10 cellular contexts compared by ENCODE assay signal in the genomic region with DNA sequence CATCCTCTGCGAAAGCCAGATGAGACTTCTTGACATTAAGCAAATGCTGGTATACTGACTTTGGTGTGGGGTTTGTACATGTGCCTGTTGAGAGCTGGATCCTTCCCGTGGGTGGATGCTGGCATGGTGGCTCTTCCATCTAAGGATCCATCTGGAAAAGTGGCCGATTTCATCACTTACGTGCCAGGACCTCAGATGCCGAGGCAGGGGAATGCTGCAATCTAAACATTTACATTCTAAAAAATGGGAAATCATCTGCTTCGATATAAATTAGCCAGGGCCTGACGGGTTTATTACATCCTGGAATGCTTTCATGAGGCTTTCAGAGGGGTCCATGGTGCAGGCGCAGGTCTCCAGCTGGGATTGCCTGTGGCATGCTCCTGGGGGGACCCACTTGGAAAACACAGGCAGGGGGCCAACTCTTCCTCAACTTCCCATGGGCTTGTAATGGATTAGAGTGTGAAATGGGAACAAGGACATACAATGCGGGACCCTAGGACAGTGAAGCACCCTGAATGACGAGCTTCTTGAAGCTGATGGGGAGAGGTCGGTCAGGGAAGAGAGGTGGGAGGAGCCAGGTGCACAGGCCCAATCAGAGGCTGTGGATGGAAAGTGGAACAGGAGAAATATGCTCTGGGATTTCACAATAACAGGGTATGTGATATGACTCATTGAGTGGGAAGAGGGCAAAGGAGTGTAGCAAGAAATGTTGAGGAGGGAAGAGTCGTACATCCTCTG.
DNase-seq lines count a peak whose midpoint lies in the region; TF ChIP-seq lines count a peak whose summit lies in the region.
"Had no signal": no experiment of that assay in that cellular context is flagged by ENCODE, and none has a peak within 500 bp of the region (broad histone marks: within the 10 kb centered on the region; RNA-seq: fewer than 3 reads in every experiment).

No MANE protein-coding gene starts in this region.

- no peak overlapping the region for H2BK5ac ChIP-seq in H9 (ENCODE audit: insufficient read length, low read length)

- H4K20me1 ChIP-seq in H9 (ENCODE audit: control insufficient read depth, insufficient read depth, insufficient read length) = no peaks in the 10 kb centered on the region

- no peak overlapping the region for H4K91ac ChIP-seq in H9 (ENCODE audit: insufficient read length, low read depth, low read length)

- no peaks in the 10 kb centered on the region; the same call in 1 of the 2 replicates for H3K27me3 ChIP-seq in H9 (ENCODE audit: insufficient read depth, low read length)

- H3K4me2 ChIP-seq in H9 (ENCODE audit: insufficient read depth, insufficient read length, low read length) = no peak overlapping the region

- H3K9ac ChIP-seq in H9 (ENCODE audit: extremely low read depth, insufficient read length, low read length) = no peak overlapping the region

- no peaks in the 10 kb centered on the region for H3K79me2 ChIP-seq in H9 (ENCODE audit: insufficient read depth, low read length)

- H2BK15ac ChIP-seq in H9 (ENCODE audit: low read depth, low read length) = no peak overlapping the region

- H3K23ac ChIP-seq in H9 (ENCODE audit: insufficient read length, low read depth, low read length) = no peak overlapping the region

- no peak overlapping the region for H4K5ac ChIP-seq in H9 (ENCODE audit: insufficient read length, low read depth, low read length)

- H2BK12ac ChIP-seq in H9 (ENCODE audit: insufficient read length, low read depth, low read length) = no peak overlapping the region

- H3K9me3 Mint-ChIP-seq in mesothelial cell of epicardium (no peaks in the 10 kb centered on the region), H9 (no peaks in the 10 kb centered on the region)

- H2BK20ac ChIP-seq in H9 (ENCODE audit: low read depth, low read length, poor library complexity, severe bottlenecking) = no peak overlapping the region

- H3K18ac ChIP-seq in H9 (ENCODE audit: insufficient read length, low read depth, low read length) = no peak overlapping the region

- H3K79me1 ChIP-seq in H9 (ENCODE audit: insufficient read depth, low read depth, low read length, poor library complexity, severe bottlenecking) = no peaks in the 10 kb centered on the region

- no peak overlapping the region for H3T11ph ChIP-seq in H9 (ENCODE audit: low read length)

- no CpG with 5 or more reads among the region's 12 CpGs for WGBS in H9 (ENCODE audit: extremely low coverage, insufficient read length, low lambda C conversion rate)

- H3K27me3 Mint-ChIP-seq in mesothelial cell of epicardium (ENCODE audit: low read depth) (peaks cover 6% of the 10 kb centered on the region), H9 (ENCODE audit: low read depth) (peaks cover 26% of the 10 kb centered on the region)

- H2AFZ ChIP-seq in H9 (ENCODE audit: low read length) = no peak overlapping the region

- peak overlapping the region; percentile 7 for H3K4me3 Mint-ChIP-seq in mesothelial cell of epicardium
- no peak overlapping the region for H3K4me3 Mint-ChIP-seq in H9
- H3K4me3 Mint-ChIP-seq: activated CD8-positive, alpha-beta memory T cell treated with anti-CD3 and anti-CD28 coated beads, Interleukin-2, amount 10 ng/mL, durations not matched to agents 7 days and 5 days had no signal

- no peak overlapping the region for H3K27ac ChIP-seq in H9 (ENCODE audit: insufficient read length, low read depth, low read length)

- H3K27ac Mint-ChIP-seq in mesothelial cell of epicardium (peak overlapping the region; percentile 89), H9 (no peak overlapping the region)
- H3K27ac Mint-ChIP-seq: activated CD8-positive, alpha-beta memory T cell treated with anti-CD3 and anti-CD28 coated beads, Interleukin-2, amount 10 ng/mL, durations not matched to agents 7 days and 5 days had no signal

- in situ Hi-C loops in KBM-7 (cut with MboI; ENCODE audit: low pct_unique_long_range_greater_than_20kb, low sequenced_read_pairs) = no loop called here

- no peaks in the 10 kb centered on the region for H3K9me3 ChIP-seq in H9 (ENCODE audit: control insufficient read depth, low read depth, low read length)

- H3K4me1 Mint-ChIP-seq in mesothelial cell of epicardium = peaks cover 24% of the 10 kb centered on the region
- H3K4me1 Mint-ChIP-seq in H9 = peaks cover 0 to 4% of the 10 kb centered on the region in 2 experiments; a peak in 1 of 4 replicates
- H3K4me1 Mint-ChIP-seq: activated CD8-positive, alpha-beta memory T cell treated with anti-CD3 and anti-CD28 coated beads, Interleukin-2, amount 10 ng/mL, durations not matched to agents 7 days and 5 days had no signal

- H3K23me2 ChIP-seq in H9 (ENCODE audit: insufficient read length, low read depth, low read length, poor library complexity, severe bottlenecking) = no peaks in the 10 kb centered on the region

- H3K14ac ChIP-seq in H9 (ENCODE audit: insufficient read depth, low read length) = no peak overlapping the region

- H2AK5ac ChIP-seq in H9 (ENCODE audit: insufficient read length, low read length) = no peak overlapping the region

- DNase-seq in AG08396 (ENCODE audit: low spot score) (peak; percentile 87), KBM-7 (peak; percentile 25), astrocyte of the hippocampus (ENCODE audit: low read depth, low spot score) (peak; percentile 45), mesothelial cell of epicardium (ENCODE audit: low spot score in 2 of 2, unreplicated experiment in 2 of 2) (peak in 1 of 2 experiments; percentile 64), H9 (no peak), HUDEP-2 (lab: John Stamatoyannopoulos, UW; ENCODE audit: unreplicated experiment in 76 of 76) (no peak)
- DNase-seq in activated CD8-positive, alpha-beta memory T cell treated with anti-CD3 and anti-CD28 coated beads, Interleukin-2, amount 50 U/mL, for 48 hours = no peak
- no peak for DNase-seq in activated CD4-positive, alpha-beta T cell treated with anti-CD3 and anti-CD28 coated beads, Interleukin-2, amount 50 U/mL, for 4 hours
- DNase-seq: activated CD8-positive, alpha-beta memory T cell treated with anti-CD3 and anti-CD28 coated beads, Interleukin-2, amount 10 ng/mL, durations not matched to agents 7 days and 5 days; NCI-H1694 treated with DMSO at 0.1 percent for 48 hours had no signal

- TF ChIP-seq CTCF in mesothelial cell of epicardium (IDR thresholded peaks at IDR 0.05; ENCODE audit: unreplicated experiment) (no peak), H9 (conservative IDR thresholded peaks at IDR 0.05) (no peak)

- no peak overlapping the region for H2BK120ac ChIP-seq in H9 (ENCODE audit: low read depth, low read length, poor library complexity, severe bottlenecking)

- H3K36me3 Mint-ChIP-seq in mesothelial cell of epicardium (no peaks in the 10 kb centered on the region), H9 (ENCODE audit: insufficient read depth in 1 of 3, low read depth in 3 of 3) (no peaks in the 10 kb centered on the region)
- H3K36me3 Mint-ChIP-seq: activated CD8-positive, alpha-beta memory T cell treated with anti-CD3 and anti-CD28 coated beads, Interleukin-2, amount 10 ng/mL, durations not matched to agents 7 days and 5 days had no signal

- H3K56ac ChIP-seq in H9 (ENCODE audit: insufficient read length, low read depth, low read length) = no peak overlapping the region

- H3K4me1 ChIP-seq in H9 (ENCODE audit: insufficient read depth, low read length) = no peaks in the 10 kb centered on the region

- no peak overlapping the region for H4K8ac ChIP-seq in H9 (replicated peaks; ENCODE audit: insufficient read length, low read depth, low read length)

- no peak overlapping the region for H3K4ac ChIP-seq in H9 (ENCODE audit: low read depth, low read length)

Comparison
In these comparisons a context has a peak if more than half of its experiments do, and no peak if none do; other contexts are left out.
1. DNase-seq: peak in AG08396 (single experiment), KBM-7 (single experiment) and astrocyte of the hippocampus (single experiment); none in H9 (single experiment), HUDEP-2 (0 of 76), activated CD8-positive, alpha-beta memory T cell treated with anti-CD3 and anti-CD28 coated beads, Interleukin-2, amount 50 U/mL, for 48 hours (single experiment) and activated CD4-positive, alpha-beta T cell treated with anti-CD3 and anti-CD28 coated beads, Interleukin-2, amount 50 U/mL, for 4 hours (0 of 2).